1 cellular context compared by ENCODE assay signal in the genomic region with DNA sequence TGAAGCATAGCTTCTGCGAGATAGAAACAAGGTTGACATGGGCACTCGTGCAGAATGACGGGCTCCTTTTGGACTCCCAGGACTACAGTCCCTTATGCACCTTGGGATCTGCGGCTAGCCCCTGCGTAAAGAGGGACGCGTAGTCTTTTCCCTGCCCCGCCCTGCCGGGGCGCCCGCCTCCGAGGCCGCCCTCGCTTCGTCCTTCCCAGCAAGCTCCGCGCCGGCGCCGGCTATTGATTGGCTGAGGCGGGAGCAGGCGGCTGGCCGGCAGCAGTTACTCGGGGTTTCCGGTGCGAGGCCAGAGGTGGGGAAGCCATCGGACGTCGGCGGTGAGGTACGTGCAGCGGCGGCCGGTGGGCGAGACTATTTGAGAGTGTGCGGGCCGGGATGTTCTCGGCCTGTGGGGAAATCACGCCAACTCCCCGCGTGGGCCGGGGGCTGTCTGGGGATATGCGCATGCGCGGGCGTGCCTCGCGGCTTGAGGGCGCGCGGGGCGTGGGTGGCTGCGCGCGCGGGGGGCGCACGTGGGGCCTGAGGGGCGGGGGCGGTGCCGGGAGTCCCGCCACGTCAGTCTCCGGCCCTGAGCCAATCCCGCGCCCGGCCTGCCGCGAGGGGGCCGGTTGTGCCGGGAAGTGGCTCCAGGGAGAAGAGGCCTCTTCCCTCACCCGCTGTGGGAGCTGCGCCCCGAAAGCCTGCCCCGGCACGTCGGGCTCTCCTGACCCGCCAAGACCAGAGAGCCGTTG.
TF ChIP-seq lines count a peak whose summit lies in the region.

TSS of gene TXLNA (plus strand) at position 233 of the 743 bp plus-strand sequence. CDS start 671 bp downstream, outside the sequence.

TF ChIP-seq in HepG2, 621 proteins besides CTCF, POLR2A, EP300 and RAD21 (continued from another document and continues in another):
- TF ChIP-seq ZC3H4 (CRISPR knock-in tag; IDR thresholded peaks at IDR 0.05; ENCODE audit: borderline replicate concordance) (no peak), MZF1 (CRISPR knock-in tag; IDR thresholded peaks at IDR 0.05; ENCODE audit: borderline replicate concordance) (no peak), XBP1 (CRISPR knock-in tag; IDR thresholded peaks at IDR 0.05) (no peak), ZNF569 (CRISPR knock-in tag; IDR thresholded peaks at IDR 0.05; ENCODE audit: borderline replicate concordance) (no peak), ZNF317 (CRISPR knock-in tag; IDR thresholded peaks at IDR 0.05) (peak; percentile 69), ZNF30 (CRISPR knock-in tag; IDR thresholded peaks at IDR 0.05) (no peak), KDM5B (CRISPR knock-in tag; IDR thresholded peaks at IDR 0.05; ENCODE audit: borderline replicate concordance) (peak; percentile 95), MEIS2 (CRISPR knock-in tag; IDR thresholded peaks at IDR 0.05) (peak; percentile 75; the same call in 1 of the 2 replicates), IRF2 (CRISPR knock-in tag; IDR thresholded peaks at IDR 0.05) (peak; percentile 84; the same call in 1 of the 2 replicates), XRCC5 (optimal IDR thresholded peaks at IDR 0.05; ENCODE audit: low read length) (no peak), ZMAT5 (CRISPR knock-in tag; IDR thresholded peaks at IDR 0.05; ENCODE audit: borderline replicate concordance, low read depth) (0 out of 2 replicates have a peak, but pooled peaks have one; percentile 11), HNRNPH1 (optimal IDR thresholded peaks at IDR 0.05; ENCODE audit: low read depth, low read length) (no peak), FOXP4 (CRISPR knock-in tag; IDR thresholded peaks at IDR 0.05) (peak; percentile 15), ZNF776 (CRISPR knock-in tag; IDR thresholded peaks at IDR 0.05) (peak; percentile 97; the same call in 1 of the 2 replicates), FOXJ3 (CRISPR knock-in tag; IDR thresholded peaks at IDR 0.05; ENCODE audit: borderline replicate concordance) (peak; percentile 55; the same call in 1 of the 2 replicates), ZNF672 (CRISPR knock-in tag; IDR thresholded peaks at IDR 0.05) (peak; percentile 83; the same call in 1 of the 2 replicates), ZNF878 (CRISPR knock-in tag; IDR thresholded peaks at IDR 0.05) (no peak; the same call in none of the 2 replicates), ZNF670 (CRISPR knock-in tag; IDR thresholded peaks at IDR 0.05; ENCODE audit: borderline replicate concordance) (peak; percentile 91; the same call in 1 of the 2 replicates), MXD1 (CRISPR knock-in tag; IDR thresholded peaks at IDR 0.05) (no peak; the same call in none of the 2 replicates), ATF1 (CRISPR knock-in tag; IDR thresholded peaks at IDR 0.05) (no peak), HNRNPK (IDR thresholded peaks at IDR 0.05; ENCODE audit: low read depth, low read length, poor library complexity, severe bottlenecking) (peak; percentile 21), TEAD2 (CRISPR knock-in tag; IDR thresholded peaks at IDR 0.05) (no peak; the same call in 1 of the 2 replicates), TEAD3 (CRISPR knock-in tag; optimal IDR thresholded peaks at IDR 0.05; ENCODE audit: borderline replicate concordance) (no peak), HNRNPLL (IDR thresholded peaks at IDR 0.05; ENCODE audit: low read depth, low read length, poor library complexity, severe bottlenecking) (peak; percentile 76), REXO4 (CRISPR knock-in tag; IDR thresholded peaks at IDR 0.05; ENCODE audit: borderline replicate concordance) (no peak; the same call in 1 of the 2 replicates), ZNF816 (CRISPR knock-in tag; IDR thresholded peaks at IDR 0.05; ENCODE audit: borderline replicate concordance) (peak; percentile 92; the same call in 1 of the 2 replicates), PRPF4 (IDR thresholded peaks at IDR 0.05; ENCODE audit: low read depth, low read length, poor library complexity, severe bottlenecking) (no peak), ZNF530 (CRISPR knock-in tag; IDR thresholded peaks at IDR 0.05; ENCODE audit: low read depth) (no peak), HIC2 (CRISPR knock-in tag; IDR thresholded peaks at IDR 0.05; ENCODE audit: low read depth) (no peak), NFATC3 (CRISPR knock-in tag; IDR thresholded peaks at IDR 0.05) (no peak), ZNF296 (CRISPR knock-in tag; conservative IDR thresholded peaks at IDR 0.05) (no peak), ZFP36L1 (CRISPR knock-in tag; IDR thresholded peaks at IDR 0.05) (peak; percentile 40; the same call in 1 of the 2 replicates), ZNF879 (CRISPR knock-in tag; IDR thresholded peaks at IDR 0.05) (no peak), ZNF773 (CRISPR knock-in tag; IDR thresholded peaks at IDR 0.05; ENCODE audit: borderline replicate concordance) (peak; percentile 67; the same call in 1 of the 2 replicates), TARDBP (CRISPR knock-in tag; IDR thresholded peaks at IDR 0.05) (peak; percentile 72), ATF5 (CRISPR knock-in tag; IDR thresholded peaks at IDR 0.05; ENCODE audit: low read depth) (no peak), ATF7 (IDR thresholded peaks at IDR 0.05) (no peak), ATF7 (CRISPR knock-in tag; IDR thresholded peaks at IDR 0.05) (no peak), SSRP1 (CRISPR knock-in tag; IDR thresholded peaks at IDR 0.05) (no peak), HOXD1 (CRISPR knock-in tag; IDR thresholded peaks at IDR 0.05) (peak; percentile 23; the same call in 1 of the 2 replicates), ZNF350 (CRISPR knock-in tag; IDR thresholded peaks at IDR 0.05; ENCODE audit: borderline replicate concordance, low read depth) (no peak; the same call in 1 of the 2 replicates), SOX6 (IDR thresholded peaks at IDR 0.05) (no peak), SOX6 (CRISPR knock-in tag; IDR thresholded peaks at IDR 0.05) (peak; percentile 57)
- TF ChIP-seq, protein P1, sequence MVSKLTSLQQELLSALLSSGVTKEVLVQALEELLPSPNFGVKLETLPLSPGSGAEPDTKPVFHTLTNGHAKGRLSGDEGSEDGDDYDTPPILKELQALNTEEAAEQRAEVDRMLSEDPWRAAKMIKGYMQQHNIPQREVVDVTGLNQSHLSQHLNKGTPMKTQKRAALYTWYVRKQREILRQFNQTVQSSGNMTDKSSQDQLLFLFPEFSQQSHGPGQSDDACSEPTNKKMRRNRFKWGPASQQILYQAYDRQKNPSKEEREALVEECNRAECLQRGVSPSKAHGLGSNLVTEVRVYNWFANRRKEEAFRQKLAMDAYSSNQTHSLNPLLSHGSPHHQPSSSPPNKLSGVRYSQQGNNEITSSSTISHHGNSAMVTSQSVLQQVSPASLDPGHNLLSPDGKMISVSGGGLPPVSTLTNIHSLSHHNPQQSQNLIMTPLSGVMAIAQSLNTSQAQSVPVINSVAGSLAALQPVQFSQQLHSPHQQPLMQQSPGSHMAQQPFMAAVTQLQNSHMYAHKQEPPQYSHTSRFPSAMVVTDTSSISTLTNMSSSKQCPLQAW (CRISPR knock-in tag; IDR thresholded peaks at IDR 0.05): no peak; the same call in 1 of the 2 replicates
- TF ChIP-seq, protein P2, sequence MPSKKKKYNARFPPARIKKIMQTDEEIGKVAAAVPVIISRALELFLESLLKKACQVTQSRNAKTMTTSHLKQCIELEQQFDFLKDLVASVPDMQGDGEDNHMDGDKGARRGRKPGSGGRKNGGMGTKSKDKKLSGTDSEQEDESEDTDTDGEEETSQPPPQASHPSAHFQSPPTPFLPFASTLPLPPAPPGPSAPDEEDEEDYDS (CRISPR knock-in tag; IDR thresholded peaks at IDR 0.05): peak; percentile 65; the same call in 1 of the 2 replicates
- TF ChIP-seq, protein P3, sequence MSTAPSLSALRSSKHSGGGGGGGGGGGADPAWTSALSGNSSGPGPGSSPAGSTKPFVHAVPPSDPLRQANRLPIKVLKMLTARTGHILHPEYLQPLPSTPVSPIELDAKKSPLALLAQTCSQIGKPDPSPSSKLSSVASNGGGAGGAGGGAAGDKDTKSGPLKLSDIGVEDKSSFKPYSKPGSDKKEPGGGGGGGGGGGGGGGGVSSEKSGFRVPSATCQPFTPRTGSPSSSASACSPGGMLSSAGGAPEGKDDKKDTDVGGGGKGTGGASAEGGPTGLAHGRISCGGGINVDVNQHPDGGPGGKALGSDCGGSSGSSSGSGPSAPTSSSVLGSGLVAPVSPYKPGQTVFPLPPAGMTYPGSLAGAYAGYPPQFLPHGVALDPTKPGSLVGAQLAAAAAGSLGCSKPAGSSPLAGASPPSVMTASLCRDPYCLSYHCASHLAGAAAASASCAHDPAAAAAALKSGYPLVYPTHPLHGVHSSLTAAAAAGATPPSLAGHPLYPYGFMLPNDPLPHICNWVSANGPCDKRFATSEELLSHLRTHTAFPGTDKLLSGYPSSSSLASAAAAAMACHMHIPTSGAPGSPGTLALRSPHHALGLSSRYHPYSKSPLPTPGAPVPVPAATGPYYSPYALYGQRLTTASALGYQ (CRISPR knock-in tag; IDR thresholded peaks at IDR 0.05): peak; percentile 41; the same call in 1 of the 2 replicates
- TF ChIP-seq, protein P4, sequence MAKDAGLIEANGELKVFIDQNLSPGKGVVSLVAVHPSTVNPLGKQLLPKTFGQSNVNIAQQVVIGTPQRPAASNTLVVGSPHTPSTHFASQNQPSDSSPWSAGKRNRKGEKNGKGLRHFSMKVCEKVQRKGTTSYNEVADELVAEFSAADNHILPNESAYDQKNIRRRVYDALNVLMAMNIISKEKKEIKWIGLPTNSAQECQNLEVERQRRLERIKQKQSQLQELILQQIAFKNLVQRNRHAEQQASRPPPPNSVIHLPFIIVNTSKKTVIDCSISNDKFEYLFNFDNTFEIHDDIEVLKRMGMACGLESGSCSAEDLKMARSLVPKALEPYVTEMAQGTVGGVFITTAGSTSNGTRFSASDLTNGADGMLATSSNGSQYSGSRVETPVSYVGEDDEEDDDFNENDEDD (CRISPR knock-in tag; IDR thresholded peaks at IDR 0.05; ENCODE audit: borderline replicate concordance): peak; percentile 92
- TF ChIP-seq, protein P5, sequence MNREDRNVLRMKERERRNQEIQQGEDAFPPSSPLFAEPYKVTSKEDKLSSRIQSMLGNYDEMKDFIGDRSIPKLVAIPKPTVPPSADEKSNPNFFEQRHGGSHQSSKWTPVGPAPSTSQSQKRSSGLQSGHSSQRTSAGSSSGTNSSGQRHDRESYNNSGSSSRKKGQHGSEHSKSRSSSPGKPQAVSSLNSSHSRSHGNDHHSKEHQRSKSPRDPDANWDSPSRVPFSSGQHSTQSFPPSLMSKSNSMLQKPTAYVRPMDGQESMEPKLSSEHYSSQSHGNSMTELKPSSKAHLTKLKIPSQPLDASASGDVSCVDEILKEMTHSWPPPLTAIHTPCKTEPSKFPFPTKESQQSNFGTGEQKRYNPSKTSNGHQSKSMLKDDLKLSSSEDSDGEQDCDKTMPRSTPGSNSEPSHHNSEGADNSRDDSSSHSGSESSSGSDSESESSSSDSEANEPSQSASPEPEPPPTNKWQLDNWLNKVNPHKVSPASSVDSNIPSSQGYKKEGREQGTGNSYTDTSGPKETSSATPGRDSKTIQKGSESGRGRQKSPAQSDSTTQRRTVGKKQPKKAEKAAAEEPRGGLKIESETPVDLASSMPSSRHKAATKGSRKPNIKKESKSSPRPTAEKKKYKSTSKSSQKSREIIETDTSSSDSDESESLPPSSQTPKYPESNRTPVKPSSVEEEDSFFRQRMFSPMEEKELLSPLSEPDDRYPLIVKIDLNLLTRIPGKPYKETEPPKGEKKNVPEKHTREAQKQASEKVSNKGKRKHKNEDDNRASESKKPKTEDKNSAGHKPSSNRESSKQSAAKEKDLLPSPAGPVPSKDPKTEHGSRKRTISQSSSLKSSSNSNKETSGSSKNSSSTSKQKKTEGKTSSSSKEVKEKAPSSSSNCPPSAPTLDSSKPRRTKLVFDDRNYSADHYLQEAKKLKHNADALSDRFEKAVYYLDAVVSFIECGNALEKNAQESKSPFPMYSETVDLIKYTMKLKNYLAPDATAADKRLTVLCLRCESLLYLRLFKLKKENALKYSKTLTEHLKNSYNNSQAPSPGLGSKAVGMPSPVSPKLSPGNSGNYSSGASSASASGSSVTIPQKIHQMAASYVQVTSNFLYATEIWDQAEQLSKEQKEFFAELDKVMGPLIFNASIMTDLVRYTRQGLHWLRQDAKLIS (CRISPR knock-in tag; IDR thresholded peaks at IDR 0.05): no peak
